Comparison of ENCODE assay signal across 7 cellular contexts in genomic region chr7:152465118-152465387, GRCh38. TPM values are rescaled to one million over a fixed set of nuclear protein-coding genes. Genes with fewer than 3 reads are reported as not detected.
DNase-seq lines count a peak whose midpoint lies in the region; ATAC-seq and TF ChIP-seq lines count a peak whose summit lies in the region.

No MANE protein-coding gene starts in this region.

- H3K36me3 Mint-ChIP-seq in activated CD8-positive, alpha-beta T cell treated with anti-CD3 and anti-CD28 coated beads for 36 hours (ENCODE audit: low read depth), result peaks cover 3% of the 10 kb centered on the region
- H3K36me3 Mint-ChIP-seq in stimulated activated naive B cell treated with anti-CD40 and anti-IgM and Interleukin-4, amounts not matched to agents 10 μg/mL and 1 μg/mL and 100 μg/mL, for 72 hours, result peaks cover under 1% of the 10 kb centered on the region in 2 donors

- no peaks in the 10 kb centered on the region for H3K27me3 Mint-ChIP-seq in activated CD8-positive, alpha-beta T cell treated with anti-CD3 and anti-CD28 coated beads for 36 hours
- no peaks in the 10 kb centered on the region for H3K27me3 Mint-ChIP-seq in stimulated activated naive B cell treated with anti-CD40 and anti-IgM and Interleukin-4, amounts not matched to agents 10 μg/mL and 1 μg/mL and 100 μg/mL, for 72 hours

- POLR2A ChIA-PET in activated CD8-positive, alpha-beta T cell treated with anti-CD3 and anti-CD28 coated beads for 36 hours (lab: Charles Lee), result interaction anchor here (1.2 kb wide), 1 partner anchor 27 kb away, joined by 4 read pairs; no protein-coding TSS in a partner anchor

- H3K4me3 ChIP-seq in HFF-Myc (replicated peaks; ENCODE audit: low read depth, low read length), result peak overlapping the region; percentile 84
- peak overlapping the region; percentile 74 for H3K4me3 ChIP-seq in iPS-11a (ENCODE audit: low read depth, low read length)

- intact Hi-C loops in activated CD8-positive, alpha-beta T cell treated with anti-CD3 and anti-CD28 coated beads for 36 hours (cut with micrococcal nuclease), result no loop called here

- no peak for TF ChIP-seq CTCF in HFF-Myc (IDR thresholded peaks at IDR 0.05; ENCODE audit: low read depth, low read length, missing control alignments)
- no peak for TF ChIP-seq CTCF in activated CD8-positive, alpha-beta T cell treated with anti-CD3 and anti-CD28 coated beads for 36 hours (IDR thresholded peaks at IDR 0.05)

- H3K27ac Mint-ChIP-seq in activated CD8-positive, alpha-beta T cell treated with anti-CD3 and anti-CD28 coated beads for 36 hours, result peak overlapping the region; percentile 88
- peak overlapping the region; percentile 96 for H3K27ac Mint-ChIP-seq in stimulated activated naive B cell treated with anti-CD40 and anti-IgM and Interleukin-4, amounts not matched to agents 10 μg/mL and 1 μg/mL and 100 μg/mL, for 72 hours

- H3K4me3 Mint-ChIP-seq in activated CD8-positive, alpha-beta T cell treated with anti-CD3 and anti-CD28 coated beads for 36 hours, result peak overlapping the region; percentile 91
- peak overlapping the region; percentile 98 to 99 for H3K4me3 Mint-ChIP-seq in stimulated activated naive B cell treated with anti-CD40 and anti-IgM and Interleukin-4, amounts not matched to agents 10 μg/mL and 1 μg/mL and 100 μg/mL, for 72 hours

- peaks cover 6% of the 10 kb centered on the region for H3K4me1 Mint-ChIP-seq in activated CD8-positive, alpha-beta T cell treated with anti-CD3 and anti-CD28 coated beads for 36 hours (ENCODE audit: low read depth)
- H3K4me1 Mint-ChIP-seq in stimulated activated naive B cell treated with anti-CD40 and anti-IgM and Interleukin-4, amounts not matched to agents 10 μg/mL and 1 μg/mL and 100 μg/mL, for 72 hours, result peaks cover 4 to 20% of the 10 kb centered on the region in 2 donors

- no peak for ATAC-seq in activated CD8-positive, alpha-beta T cell treated with anti-CD3 and anti-CD28 coated beads for 36 hours
- no peak for ATAC-seq in stimulated activated naive B cell treated with anti-CD40 and anti-IgM and Interleukin-4, amounts not matched to agents 10 μg/mL and 1 μg/mL and 100 μg/mL, for 72 hours (replicated peaks)

- H3K9me3 Mint-ChIP-seq in activated CD8-positive, alpha-beta T cell treated with anti-CD3 and anti-CD28 coated beads for 36 hours, result no peaks in the 10 kb centered on the region
- peaks cover 0 to under 1% of the 10 kb centered on the region in 2 donors for H3K9me3 Mint-ChIP-seq in stimulated activated naive B cell treated with anti-CD40 and anti-IgM and Interleukin-4, amounts not matched to agents 10 μg/mL and 1 μg/mL and 100 μg/mL, for 72 hours

- DNase-seq in HFF-Myc (ENCODE audit: extremely low read depth, low read depth) (no peak), NCI-H2196 (lab: John Stamatoyannopoulos, UW; ENCODE audit: unreplicated experiment) (no peak), midbrain (lab: John Stamatoyannopoulos, UW) (no peak), DMS53 (lab: John Stamatoyannopoulos, UW) (no peak)
- no peak for DNase-seq in activated CD8-positive, alpha-beta T cell treated with anti-CD3 and anti-CD28 coated beads for 36 hours
- DNase-seq in stimulated activated naive B cell treated with anti-CD40 and anti-IgM and Interleukin-4, amounts not matched to agents 10 μg/mL and 1 μg/mL and 100 μg/mL, for 72 hours, result no peak

- CTCF ChIA-PET in activated CD8-positive, alpha-beta T cell treated with anti-CD3 and anti-CD28 coated beads for 36 hours (lab: Charles Lee), result no interaction called here

RNA-seq across cellular contexts. Expression of gene KMT2C, which starts 29.2 kb away (rescaled TPM):
- total RNA-seq in activated CD8-positive, alpha-beta T cell treated with anti-CD3 and anti-CD28 coated beads for 36 hours, result 10 to 100 TPM; 48.5 to 52.8 TPM
